ENCODE assay signal across 27 cellular contexts in the genomic region with DNA sequence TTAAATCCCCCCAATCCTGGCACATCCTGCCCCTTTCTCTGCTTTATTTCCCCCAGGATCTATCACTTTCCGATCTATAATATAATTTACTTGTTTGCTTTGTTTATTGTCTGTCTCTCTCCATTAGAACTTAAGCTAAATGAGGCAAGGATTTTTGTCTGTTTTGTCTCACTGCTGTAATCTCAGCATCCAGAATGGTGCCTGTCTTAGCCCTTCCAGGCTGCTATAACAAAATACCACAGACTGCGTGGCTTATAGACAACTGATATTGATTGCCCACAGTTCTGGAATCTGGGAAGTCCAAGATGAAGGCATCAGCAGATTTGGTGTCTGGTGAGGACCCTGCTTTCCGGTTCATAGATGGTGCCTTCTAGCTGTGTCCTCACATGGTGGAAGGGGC.
"Had no signal": no experiment of that assay in that cellular context is flagged by ENCODE, and none has a peak within 500 bp of the region (broad histone marks: within the 10 kb centered on the region; RNA-seq: fewer than 3 reads in every experiment).

No MANE protein-coding gene starts in this region.

- H3K27ac Mint-ChIP-seq: activated CD4-positive, alpha-beta T cell treated with anti-CD3 and anti-CD28 coated beads for 36 hours; activated CD8-positive, alpha-beta T cell treated with anti-CD3 and anti-CD28 coated beads, Interleukin-2, amount 10 ng/mL, durations not matched to agents 7 days and 5 days; activated naive CD8-positive, alpha-beta T cell treated with anti-CD3 and anti-CD28 coated beads, Interleukin-2, amount 10 ng/mL, durations not matched to agents 7 days and 5 days; T-cell had no signal

- H3K27me3 ChIP-seq: adrenal gland, Peyer's patch, SJSA1 had no signal

- H3K9me3 Mint-ChIP-seq: activated naive CD8-positive, alpha-beta T cell treated with anti-CD3 and anti-CD28 coated beads, Interleukin-2, amount 10 ng/mL, durations not matched to agents 7 days and 5 days; T-cell had no signal

- H3K9me3 ChIP-seq: adrenal gland, Peyer's patch, SJSA1 had no signal

- H3K4me1 Mint-ChIP-seq: activated CD4-positive, alpha-beta T cell treated with anti-CD3 and anti-CD28 coated beads for 36 hours; activated naive CD8-positive, alpha-beta T cell treated with anti-CD3 and anti-CD28 coated beads, Interleukin-2, amount 10 ng/mL, durations not matched to agents 7 days and 5 days had no signal

- H3K36me3 ChIP-seq: adrenal gland, Peyer's patch, SJSA1, WERI-Rb-1 had no signal

- DNase-seq: activated CD4-positive, alpha-beta T cell treated with anti-CD3 and anti-CD28 coated beads for 36 hours; activated CD8-positive, alpha-beta memory T cell treated with anti-CD3 and anti-CD28 coated beads, Interleukin-2, amount 50 U/mL, for 48 hours; activated CD8-positive, alpha-beta T cell treated with anti-CD3 and anti-CD28 coated beads, Interleukin-2, amount 10 ng/mL, durations not matched to agents 7 days and 5 days; activated naive CD4-positive, alpha-beta T cell treated with anti-CD3 and anti-CD28 coated beads, Interleukin-2, amount 50 U/mL, for 16 hours; activated naive CD8-positive, alpha-beta T cell treated with anti-CD3 and anti-CD28 coated beads, Interleukin-2, amount 10 ng/mL, durations not matched to agents 7 days and 5 days; activated T-cell treated with anti-CD3 and anti-CD28 coated beads, Interleukin-2, amount 50 U/mL, for 1 hour; adrenal gland; anterior cingulate cortex; NCI-H1092; NCI-H1417 treated with DMSO at 0.1 percent for 48 hours; NCI-H1694; NCI-H2029; NCI-H2107; NCI-H2171 treated with DMSO at 0.1 percent for 48 hours; NCI-H345; NCI-H510A treated with DMSO at 0.1 percent for 48 hours; NCI-H69; NK-92 treated with Interleukin-12 subunit alpha and Interleukin-12 subunit beta, amount 100 ng/mL, for 24 hours; OCI-M1; SHP77; T-cell; T-helper 2 cell; WERI-Rb-1 had no signal

- H3K9ac ChIP-seq: KMS-11 had no signal

- H3K36me3 Mint-ChIP-seq: activated naive CD8-positive, alpha-beta T cell treated with anti-CD3 and anti-CD28 coated beads, Interleukin-2, amount 10 ng/mL, durations not matched to agents 7 days and 5 days; T-cell had no signal

- H3K4me3 Mint-ChIP-seq: activated CD4-positive, alpha-beta T cell treated with anti-CD3 and anti-CD28 coated beads for 36 hours; activated CD8-positive, alpha-beta T cell treated with anti-CD3 and anti-CD28 coated beads, Interleukin-2, amount 10 ng/mL, durations not matched to agents 7 days and 5 days; activated naive CD8-positive, alpha-beta T cell treated with anti-CD3 and anti-CD28 coated beads, Interleukin-2, amount 10 ng/mL, durations not matched to agents 7 days and 5 days; T-cell had no signal

- H3K4me3 ChIP-seq: adrenal gland, Peyer's patch, SJSA1 had no signal

- H3K27ac ChIP-seq: adrenal gland, KMS-11, Peyer's patch, RWPE1, SJSA1, WERI-Rb-1 had no signal

- ATAC-seq: activated CD4-positive, alpha-beta T cell treated with anti-CD3 and anti-CD28 coated beads for 36 hours; activated CD8-positive, alpha-beta T cell treated with anti-CD3 and anti-CD28 coated beads, Interleukin-2, amount 10 ng/mL, durations not matched to agents 7 days and 5 days; T-cell had no signal

- H3K4me2 ChIP-seq: KMS-11 had no signal
